Comparison of ENCODE assay signal across 27 cellular contexts in the genomic region with DNA sequence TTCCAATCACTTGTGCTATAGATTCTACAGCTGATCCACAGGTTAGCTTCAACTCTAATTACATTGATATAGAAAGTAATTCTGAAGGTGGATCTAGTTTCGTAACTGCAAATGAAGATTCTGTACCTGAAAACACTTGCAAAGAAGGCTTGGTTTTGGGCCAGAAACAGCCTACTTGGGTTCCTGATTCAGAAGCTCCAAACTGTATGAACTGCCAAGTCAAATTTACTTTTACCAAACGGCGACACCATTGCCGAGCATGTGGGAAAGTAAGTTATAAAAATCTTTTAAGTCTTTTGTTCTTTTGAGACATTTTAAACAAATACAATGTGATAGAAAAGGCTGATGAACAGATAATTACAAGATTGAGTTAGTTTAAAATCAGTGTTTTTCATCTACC.
"Had no signal": no experiment of that assay in that cellular context is flagged by ENCODE, and none has a peak within 500 bp of the region (broad histone marks: within the 10 kb centered on the region; RNA-seq: fewer than 3 reads in every experiment).

No MANE protein-coding gene starts in this region.

- H3K27me3 ChIP-seq: neural progenitor cell, pancreas, spleen, suprapubic skin, testis, tibial artery, transverse colon, upper lobe of right lung, uterus had no signal

- ATAC-seq: naive thymus-derived CD4-positive, alpha-beta T cell; natural killer cell; right cardiac atrium; sciatic nerve; stimulated activated memory B cell treated with anti-CD40 and anti-IgM and Interleukin-4, amounts not matched to agents 10 μg/mL and 1 μg/mL and 100 μg/mL, for 72 hours; stimulated activated naive CD8-positive, alpha-beta T cell treated with anti-CD3 and anti-CD28 coated beads, Interleukin-15, amount 100 ng/mL, for 72 hours; stimulated activated naive CD8-positive, alpha-beta T cell treated with anti-CD3 and anti-CD28 coated beads, Interleukin-15, Interleukin-2, amounts not matched to agents 100 U/mL and 50 U/mL, for 24 hours; upper lobe of right lung had no signal

- H3K9me3 ChIP-seq: pancreas, prostate gland, spleen, suprapubic skin, testis, tibial artery, transverse colon, upper lobe of right lung, uterus had no signal

- H3K36me3 ChIP-seq: uterus had no signal

- H3K4me1 ChIP-seq: neural progenitor cell, prostate gland, suprapubic skin, testis, tibial artery, transverse colon, upper lobe of right lung, uterus had no signal

- H3K27ac ChIP-seq: neural progenitor cell, pancreas, prostate gland, skin epidermis, spleen, suprapubic skin, testis, tibial artery, transverse colon, upper lobe of right lung, uterus had no signal

- DNase-seq: naive thymus-derived CD4-positive, alpha-beta T cell; natural killer cell; nucleus accumbens; pancreas; right cardiac atrium; spleen; stimulated activated CD4-positive, alpha-beta T cell treated with anti-CD3 and anti-CD28 coated beads, Interleukin-12 subunit alpha, Interleukin-12 subunit beta, amount 100 ng/mL, for 4 hours; stimulated activated CD4-positive, alpha-beta T cell treated with anti-CD3 and anti-CD28 coated beads, Interleukin-1b, Interleukin-23, amount 100 ng/mL, for 48 hours; stimulated activated CD4-positive, alpha-beta T cell treated with anti-CD3 and anti-CD28 coated beads, Interleukin-4, amount 100 ng/mL, for 1 hour; stimulated activated CD4-positive, alpha-beta T cell treated with anti-CD3 and anti-CD28 coated beads, Interleukin-4, amount 100 ng/mL, for 4 hours; stimulated activated CD8-positive, alpha-beta memory T cell treated with anti-CD3 and anti-CD28 coated beads, Interleukin-4, amount 100 ng/mL, for 48 hours; stimulated activated naive CD4-positive, alpha-beta T cell; stimulated activated naive CD8-positive, alpha-beta T cell treated with anti-CD3 and anti-CD28 coated beads, Interleukin-15, amount 100 ng/mL, for 72 hours; stimulated activated naive CD8-positive, alpha-beta T cell treated with anti-CD3 and anti-CD28 coated beads, Interleukin-15, Interleukin-2, amounts not matched to agents 100 U/mL and 50 U/mL, for 24 hours; substantia nigra; testis; tibial artery; transverse colon; upper lobe of right lung; uterus had no signal

- H3K4me3 ChIP-seq: neural progenitor cell, pancreas, prostate gland, skin epidermis, smooth muscle cell, spleen, suprapubic skin, testis, tibial artery, transverse colon, upper lobe of right lung, uterus had no signal
